Comparison of ENCODE assay signal across 11 cellular contexts in genomic region chr11:2774173-2775082, GRCh38.
A peak's percentile ranks its signal among the peaks of the same experiment; 100 is the strongest.
DNase-seq lines count a peak whose midpoint lies in the region; ATAC-seq and TF ChIP-seq lines count a peak whose summit lies in the region.
"Had no signal": no experiment of that assay in that cellular context is flagged by ENCODE, and none has a peak within 500 bp of the region (broad histone marks: within the 10 kb centered on the region; RNA-seq: fewer than 3 reads in every experiment).

No MANE protein-coding gene starts in this region.

- H3K27ac ChIP-seq in suprapubic skin, result no peak overlapping the region
- H3K27ac ChIP-seq: SJSA1 had no signal

- POLR2A ChIA-PET in activated naive CD8-positive, alpha-beta T cell treated with anti-CD3 and anti-CD28 coated beads, Interleukin-2, amount 10 ng/mL, durations not matched to agents 7 days and 5 days (lab: Charles Lee), result no interaction called here

- peaks cover 29% of the 10 kb centered on the region for H3K4me1 ChIP-seq in suprapubic skin

- H3K4me1 Mint-ChIP-seq in activated naive CD8-positive, alpha-beta T cell treated with anti-CD3 and anti-CD28 coated beads, Interleukin-2, amount 10 ng/mL, durations not matched to agents 7 days and 5 days, result peaks cover 18% of the 10 kb centered on the region
- peaks cover 22% of the 10 kb centered on the region for H3K4me1 Mint-ChIP-seq in activated naive CD8-positive, alpha-beta T cell treated with anti-CD3 and anti-CD28 coated beads for 36 hours

- no peaks in the 10 kb centered on the region for H3K9me3 ChIP-seq in suprapubic skin
- H3K9me3 ChIP-seq: SJSA1 had no signal

- TF ChIP-seq POLR2A in lower leg skin (IDR thresholded peaks at IDR 0.05) (no peak), suprapubic skin (IDR thresholded peaks at IDR 0.05) (no peak)

- no peaks in the 10 kb centered on the region for H3K9me3 Mint-ChIP-seq in activated naive CD8-positive, alpha-beta T cell treated with anti-CD3 and anti-CD28 coated beads, Interleukin-2, amount 10 ng/mL, durations not matched to agents 7 days and 5 days
- no peaks in the 10 kb centered on the region for H3K9me3 Mint-ChIP-seq in activated naive CD8-positive, alpha-beta T cell treated with anti-CD3 and anti-CD28 coated beads for 36 hours

- H3K4me3 Mint-ChIP-seq in activated naive CD8-positive, alpha-beta T cell treated with anti-CD3 and anti-CD28 coated beads, Interleukin-2, amount 10 ng/mL, durations not matched to agents 7 days and 5 days, result no peak overlapping the region
- H3K4me3 Mint-ChIP-seq in activated naive CD8-positive, alpha-beta T cell treated with anti-CD3 and anti-CD28 coated beads for 36 hours, result no peak overlapping the region

- intact Hi-C loops in lower leg skin (cut with DNase I; ENCODE audit: low total_unique reads), result no loop called here

- 93 to 95% methylated on average over 12 to 13 of the region's 13 CpGs for WGBS in lower leg skin, 2 donors
- 90% methylated on average over 9 of the region's 13 CpGs for WGBS in suprapubic skin

- H3K36me3 Mint-ChIP-seq in activated naive CD8-positive, alpha-beta T cell treated with anti-CD3 and anti-CD28 coated beads, Interleukin-2, amount 10 ng/mL, durations not matched to agents 7 days and 5 days, result no peaks in the 10 kb centered on the region
- no peaks in the 10 kb centered on the region for H3K36me3 Mint-ChIP-seq in activated naive CD8-positive, alpha-beta T cell treated with anti-CD3 and anti-CD28 coated beads for 36 hours

- H3K4me3 ChIP-seq in lower leg skin (ENCODE audit: low read depth, poor library complexity, severe bottlenecking) (no peak overlapping the region), suprapubic skin (no peak overlapping the region)
- H3K4me3 ChIP-seq: SJSA1 had no signal

- DNase-seq in activated naive CD8-positive, alpha-beta T cell treated with anti-CD3 and anti-CD28 coated beads, Interleukin-2, amount 10 ng/mL, durations not matched to agents 7 days and 5 days, result peak; percentile 24
- no peak for DNase-seq in activated naive CD8-positive, alpha-beta T cell treated with anti-CD3 and anti-CD28 coated beads for 36 hours
- DNase-seq in activated CD8-positive, alpha-beta memory T cell treated with anti-CD3 and anti-CD28 coated beads for 24 hours, result peak; percentile 50
- DNase-seq in lower leg skin (ENCODE audit: low spot score in 2 of 2) (peak; percentile 6 to 81), suprapubic skin (ENCODE audit: low spot score in 2 of 2) (peak; percentile 54 to 57), NCI-H2081 treated with DMSO at 0.1 percent for 48 hours (lab: John Stamatoyannopoulos, UW) (no peak), DMS53 (lab: John Stamatoyannopoulos, UW) (no peak)
- DNase-seq: amniotic stem cell, NCI-H1105 treated with DMSO at 0.1 percent for 48 hours had no signal

- H3K27ac Mint-ChIP-seq in activated naive CD8-positive, alpha-beta T cell treated with anti-CD3 and anti-CD28 coated beads, Interleukin-2, amount 10 ng/mL, durations not matched to agents 7 days and 5 days, result no peak overlapping the region
- H3K27ac Mint-ChIP-seq in activated naive CD8-positive, alpha-beta T cell treated with anti-CD3 and anti-CD28 coated beads for 36 hours, result no peak overlapping the region

- H3K27me3 Mint-ChIP-seq in activated naive CD8-positive, alpha-beta T cell treated with anti-CD3 and anti-CD28 coated beads, Interleukin-2, amount 10 ng/mL, durations not matched to agents 7 days and 5 days, result peaks cover 17% of the 10 kb centered on the region
- H3K27me3 Mint-ChIP-seq in activated naive CD8-positive, alpha-beta T cell treated with anti-CD3 and anti-CD28 coated beads for 36 hours, result no peaks in the 10 kb centered on the region

- ATAC-seq in activated naive CD8-positive, alpha-beta T cell treated with anti-CD3 and anti-CD28 coated beads, Interleukin-2, amount 10 ng/mL, durations not matched to agents 7 days and 5 days (ENCODE audit: low read depth), result no peak
- no peak for ATAC-seq in HG02642 (IDR thresholded peaks at IDR 0.05; ENCODE audit: poor library complexity, unreplicated experiment)

- TF ChIP-seq EP300 in suprapubic skin (IDR thresholded peaks at IDR 0.05), result no peak

- no peaks in the 10 kb centered on the region for H3K36me3 ChIP-seq in suprapubic skin
- H3K36me3 ChIP-seq: SJSA1 had no signal

- TF ChIP-seq CTCF in lower leg skin (IDR thresholded peaks at IDR 0.05) (no peak), suprapubic skin (IDR thresholded peaks at IDR 0.05) (no peak)

- no peaks in the 10 kb centered on the region for H3K27me3 ChIP-seq in suprapubic skin
- H3K27me3 ChIP-seq: SJSA1 had no signal

Comparison
In these comparisons a context has a peak if more than half of its experiments do, and no peak if none do; other contexts are left out.
1. DNase-seq: peak in activated naive CD8-positive, alpha-beta T cell treated with anti-CD3 and anti-CD28 coated beads, Interleukin-2, amount 10 ng/mL, durations not matched to agents 7 days and 5 days (single experiment), activated CD8-positive, alpha-beta memory T cell treated with anti-CD3 and anti-CD28 coated beads for 24 hours (single experiment), lower leg skin (2 of 2) and suprapubic skin (2 of 2); none in activated naive CD8-positive, alpha-beta T cell treated with anti-CD3 and anti-CD28 coated beads for 36 hours (single experiment), NCI-H2081 treated with DMSO at 0.1 percent for 48 hours (single experiment) and DMS53 (single experiment).